Comparison of ENCODE assay signal across 8 cellular contexts in genomic region chr2:43995733-43996533, GRCh38. TPM values are rescaled to one million over a fixed set of nuclear protein-coding genes. Genes with fewer than 3 reads are reported as not detected.
A peak's percentile ranks its signal among the peaks of the same experiment; 100 is the strongest.
DNase-seq lines count a peak whose midpoint lies in the region; ATAC-seq and TF ChIP-seq lines count a peak whose summit lies in the region.

LRPPRC (minus strand) TSS chr2:43995989; CDS start chr2:43995947, 42 bp downstream.

- H3K36me3 Mint-ChIP-seq in GM23338 (ENCODE audit: low read depth) (peaks cover 42% of the 10 kb centered on the region), naive B cell (peaks cover 5 to 17% of the 10 kb centered on the region in 2 donors)
- peaks cover 51% of the 10 kb centered on the region for H3K36me3 Mint-ChIP-seq in activated T-helper 17 cell treated with anti-CD3 and anti-CD28 coated beads, Interleukin-2, amount 50 U/mL, for 72 hours (ENCODE audit: low read depth)
- H3K36me3 Mint-ChIP-seq in stimulated activated memory B cell treated with anti-CD40 and anti-IgM and Interleukin-4, amounts not matched to agents 10 μg/mL and 1 μg/mL and 100 μg/mL, for 72 hours: peaks cover 35% of the 10 kb centered on the region

- H3K9me2 ChIP-seq in DOHH2 (replicated peaks; ENCODE audit: control insufficient read depth, low read length) (no peaks in the 10 kb centered on the region), GM23338 (ENCODE audit: insufficient read depth) (no peaks in the 10 kb centered on the region)

- H3K9me3 Mint-ChIP-seq in GM23338: peaks cover 4% of the 10 kb centered on the region; the same call in 1 of the 3 replicates
- no peaks in the 10 kb centered on the region for H3K9me3 Mint-ChIP-seq in activated T-helper 17 cell treated with anti-CD3 and anti-CD28 coated beads, Interleukin-2, amount 50 U/mL, for 72 hours
- H3K9me3 Mint-ChIP-seq in naive B cell: peaks cover 0 to 3% (median 0%) of the 10 kb centered on the region in 7 donors
- no peaks in the 10 kb centered on the region for H3K9me3 Mint-ChIP-seq in stimulated activated memory B cell treated with anti-CD40 and anti-IgM and Interleukin-4, amounts not matched to agents 10 μg/mL and 1 μg/mL and 100 μg/mL, for 72 hours

- DNase-seq in GM23338 (ENCODE audit: low spot score) (peak; percentile 98), LNCaP clone FGC (ENCODE audit: low read depth) (peak; percentile 83), RWPE1 (ENCODE audit: low spot score) (peak; percentile 98), fibroblast of gingiva (ENCODE audit: low read depth) (peak; percentile 96), naive B cell (peak; percentile 88)

- ATAC-seq in GM23338 (peak; percentile 94), naive B cell (ENCODE audit: low read depth in 2 of 2) (peak; percentile 90 to 92)
- peak; percentile 96 for ATAC-seq in activated T-helper 17 cell treated with anti-CD3 and anti-CD28 coated beads, Interleukin-2, amount 50 U/mL, for 72 hours (replicated peaks)
- peak; percentile 97 for ATAC-seq in stimulated activated memory B cell treated with anti-CD40 and anti-IgM and Interleukin-4, amounts not matched to agents 10 μg/mL and 1 μg/mL and 100 μg/mL, for 72 hours

- peaks cover 48% of the 10 kb centered on the region for H3K36me3 ChIP-seq in DOHH2 (ENCODE audit: control insufficient read depth, low read length)
- peaks cover 33% of the 10 kb centered on the region for H3K36me3 ChIP-seq in GM23338 (ENCODE audit: insufficient read depth)

- H3K4me3 Mint-ChIP-seq in GM23338 (peak within 1 kb of the TSS; percentile 88), naive B cell (peak within 1 kb of the TSS; percentile 82 to 98 (median 94))
- peak within 1 kb of the TSS; percentile 82 for H3K4me3 Mint-ChIP-seq in activated T-helper 17 cell treated with anti-CD3 and anti-CD28 coated beads, Interleukin-2, amount 50 U/mL, for 72 hours
- H3K4me3 Mint-ChIP-seq in stimulated activated memory B cell treated with anti-CD40 and anti-IgM and Interleukin-4, amounts not matched to agents 10 μg/mL and 1 μg/mL and 100 μg/mL, for 72 hours: peak within 1 kb of the TSS; percentile 93

- H3K27me3 ChIP-seq in DOHH2 (ENCODE audit: control insufficient read depth, low read length) (no peaks in the 10 kb centered on the region), GM23338 (ENCODE audit: insufficient read depth) (no peaks in the 10 kb centered on the region)

- H3K4me2 ChIP-seq in DOHH2 (ENCODE audit: low read length) (peak within 1 kb of the TSS; percentile 82), GM23338 (peak within 1 kb of the TSS; percentile 74)

- H3K27me3 Mint-ChIP-seq in GM23338 (ENCODE audit: insufficient read depth, low read depth, poor library complexity) (peaks cover 23% of the 10 kb centered on the region), naive B cell (peaks cover 0 to 12% (median 0%) of the 10 kb centered on the region in 3 donors)
- H3K27me3 Mint-ChIP-seq in activated T-helper 17 cell treated with anti-CD3 and anti-CD28 coated beads, Interleukin-2, amount 50 U/mL, for 72 hours: peaks cover 3% of the 10 kb centered on the region
- no peaks in the 10 kb centered on the region for H3K27me3 Mint-ChIP-seq in stimulated activated memory B cell treated with anti-CD40 and anti-IgM and Interleukin-4, amounts not matched to agents 10 μg/mL and 1 μg/mL and 100 μg/mL, for 72 hours

- POLR2A ChIA-PET in RWPE1 (lab: Yijun Ruan, JAX; ENCODE audit: low non-redundant PET): no interaction called here

- H3F3A ChIP-seq in DOHH2 (ENCODE audit: control insufficient read depth, insufficient read depth): no peaks in the 10 kb centered on the region
- peaks cover 8% of the 10 kb centered on the region; the same call in 1 of the 2 replicates for H3F3A ChIP-seq in GM23338 (replicated peaks; ENCODE audit: low read depth)

- H3K27ac ChIP-seq in DOHH2 (ENCODE audit: low read depth, low read length): peak within 1 kb of the TSS; percentile 60
- H3K27ac ChIP-seq in GM23338 (ENCODE audit: low read depth): peak within 1 kb of the TSS; percentile 84
- peak within 1 kb of the TSS; percentile 81 for H3K27ac ChIP-seq in RWPE1

- H3K4me3 ChIP-seq in DOHH2 (ENCODE audit: low read length) (peak within 1 kb of the TSS; percentile 81), GM23338 (peak within 1 kb of the TSS; percentile 100), LNCaP clone FGC (ENCODE audit: low read depth, low read length) (peak within 1 kb of the TSS; percentile 96)

- no peak for TF ChIP-seq CTCF in DOHH2 (IDR thresholded peaks at IDR 0.05; ENCODE audit: low read depth, low read length, poor library complexity, severe bottlenecking)
- TF ChIP-seq CTCF in GM23338 (conservative IDR thresholded peaks at IDR 0.05; ENCODE audit: low read depth in 2 of 2): no peak
- no peak for TF ChIP-seq CTCF in LNCaP clone FGC (IDR thresholded peaks at IDR 0.05; ENCODE audit: control insufficient read depth, extremely low read depth, insufficient read depth)
- no peak for TF ChIP-seq CTCF in RWPE1 (conservative IDR thresholded peaks at IDR 0.05; ENCODE audit: low read depth)

- peaks cover 34% of the 10 kb centered on the region for H4K20me1 ChIP-seq in DOHH2 (ENCODE audit: control insufficient read depth, insufficient read depth, low read depth, low read length)
- H4K20me1 ChIP-seq in GM23338 (replicated peaks; ENCODE audit: insufficient read depth): peaks cover 40% of the 10 kb centered on the region

- H3K27ac Mint-ChIP-seq in GM23338: peak within 1 kb of the TSS; percentile 100
- peak within 1 kb of the TSS; percentile 99 for H3K27ac Mint-ChIP-seq in activated T-helper 17 cell treated with anti-CD3 and anti-CD28 coated beads, Interleukin-2, amount 50 U/mL, for 72 hours
- H3K27ac Mint-ChIP-seq in naive B cell: peak within 1 kb of the TSS; percentile 95 to 100 (median 99)
- H3K27ac Mint-ChIP-seq in stimulated activated memory B cell treated with anti-CD40 and anti-IgM and Interleukin-4, amounts not matched to agents 10 μg/mL and 1 μg/mL and 100 μg/mL, for 72 hours: peak within 1 kb of the TSS; percentile 97

- H3K4me1 ChIP-seq in DOHH2 (ENCODE audit: control insufficient read depth, low read length): peaks cover 35% of the 10 kb centered on the region
- H3K4me1 ChIP-seq in GM23338 (ENCODE audit: insufficient read depth): peaks cover 21% of the 10 kb centered on the region

- H3K9me3 ChIP-seq in DOHH2 (ENCODE audit: control insufficient read depth, insufficient read depth, low read length): no peaks in the 10 kb centered on the region

- peak within 1 kb of the TSS; percentile 48 for H2AFZ ChIP-seq in GM23338

- H3K4me1 Mint-ChIP-seq in GM23338 (peaks cover 31% of the 10 kb centered on the region), naive B cell (peaks cover 43 to 59% (median 54%) of the 10 kb centered on the region in 3 donors)
- peaks cover 33% of the 10 kb centered on the region for H3K4me1 Mint-ChIP-seq in activated T-helper 17 cell treated with anti-CD3 and anti-CD28 coated beads, Interleukin-2, amount 50 U/mL, for 72 hours
- peaks cover 44% of the 10 kb centered on the region for H3K4me1 Mint-ChIP-seq in stimulated activated memory B cell treated with anti-CD40 and anti-IgM and Interleukin-4, amounts not matched to agents 10 μg/mL and 1 μg/mL and 100 μg/mL, for 72 hours

- H3K79me2 ChIP-seq in DOHH2 (ENCODE audit: control insufficient read depth, low read length) (peaks cover 54% of the 10 kb centered on the region), GM23338 (replicated peaks; ENCODE audit: insufficient read depth) (peaks cover 48% of the 10 kb centered on the region)

- CTCF ChIA-PET in RWPE1 (lab: Yijun Ruan, JAX): no interaction called here

TF ChIP-seq in GM23338, 12 proteins besides CTCF, POLR2A, EP300 and RAD21 (continues in another document):
- no peak for TF ChIP-seq STAT1 (IDR thresholded peaks at IDR 0.05; ENCODE audit: unreplicated experiment)
- TF ChIP-seq ETS1 (IDR thresholded peaks at IDR 0.05): peak; percentile 82
- TF ChIP-seq POLR2AphosphoS5 (IDR thresholded peaks at IDR 0.05; ENCODE audit: low read depth): peak; percentile 71
- no peak for TF ChIP-seq JUNB (IDR thresholded peaks at IDR 0.05; ENCODE audit: unreplicated experiment)
- TF ChIP-seq ZNF114 (CRISPR knock-in tag; IDR thresholded peaks at IDR 0.05): no peak
- peak; percentile 44 for TF ChIP-seq CREB1 (CRISPR knock-in tag; IDR thresholded peaks at IDR 0.05; ENCODE audit: low read depth)
- TF ChIP-seq EZH2phosphoT487 (IDR thresholded peaks at IDR 0.05; ENCODE audit: unreplicated experiment): no peak
- no peak for TF ChIP-seq NANOG (IDR thresholded peaks at IDR 0.05; ENCODE audit: borderline replicate concordance)
- TF ChIP-seq ZNF331 (CRISPR knock-in tag; IDR thresholded peaks at IDR 0.05; ENCODE audit: low read depth): no peak

RNA-seq across cellular contexts. Expression of gene LRPPRC, which starts in this region (rescaled TPM):
- 200 and 211 TPM in 2 replicates for total RNA-seq in GM23338 (2014; rRNA removed; shearing (Covaris generic))
- polyA plus RNA-seq in GM23338 (2016; fragmentation: Nextera tagmentation; extraction: Ambion mirVana): 163 and 175 TPM in 2 replicates
- total RNA-seq in activated T-helper 17 cell treated with anti-CD3 and anti-CD28 coated beads, Interleukin-2, amount 50 U/mL, for 72 hours: 100 to 1,000 TPM; 109 to 172 TPM
- 10 to 100 TPM; 32.2 to 49.4 (median 45.5) TPM for polyA plus RNA-seq in naive B cell (ENCODE audit: low read depth in 6 of 6)

Comparison
In these comparisons a context has a peak if more than half of its experiments do, and no peak if none do; other contexts are left out.
1. Peak in every context shown above with its lines: DNase-seq, ATAC-seq, H3K4me3 ChIP-seq and H3K27ac ChIP-seq.